Comparison of ENCODE assay signal across 10 cellular contexts in the genomic region with DNA sequence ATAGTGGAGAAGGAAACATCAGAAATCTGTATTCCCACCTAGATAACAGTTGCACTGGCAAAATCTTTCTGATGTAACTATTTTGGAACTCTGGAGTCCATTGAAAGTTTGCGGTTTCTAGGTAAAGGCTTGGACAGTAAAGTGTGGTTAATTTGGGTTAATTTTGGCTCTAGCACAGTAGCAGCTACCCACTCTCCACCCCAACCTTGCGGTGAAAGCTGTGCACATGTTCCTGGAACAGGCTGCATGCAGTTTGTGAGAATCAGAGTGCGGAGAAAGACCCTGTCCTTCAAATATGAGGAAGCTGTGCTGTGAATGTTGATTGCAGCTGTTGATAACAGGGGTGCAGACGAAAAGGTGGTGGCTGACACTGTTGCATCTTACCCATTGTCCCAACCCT. TPM values are rescaled to one million over a fixed set of nuclear protein-coding genes. Genes with fewer than 3 reads are reported as not detected.
"Had no signal": no experiment of that assay in that cellular context is flagged by ENCODE, and none has a peak within 500 bp of the region (broad histone marks: within the 10 kb centered on the region; RNA-seq: fewer than 3 reads in every experiment).

No MANE protein-coding gene starts in this region.

- H3K9me3 ChIP-seq: HAP-1 had no signal

- H3K9ac ChIP-seq: GM23248 had no signal

- H3K36me3 ChIP-seq: HAP-1 had no signal

- H2AFZ ChIP-seq: GM23248 had no signal

- H3K4me3 ChIP-seq: GM23248, HAP-1 had no signal

- DNase-seq: GM23248, GOT3, H7, HFFc6 had no signal

- H3K4me1 ChIP-seq: HAP-1 had no signal

- ATAC-seq: HCT116, HepG2 had no signal

- H3K27ac ChIP-seq: GM23248, HL-60 had no signal

RNA-seq across cellular contexts. Expression of a gene that starts 38.4 kb away (rescaled TPM):
- total RNA-seq: GM23248, HepG2, HFFc6, HT1080 had no signal
- polyA plus RNA-seq: GM23248, HepG2, IgD-negative memory B cell had no signal
